ENCODE assay signal across 1 cellular context in genomic region chr6:118651282-118652050, GRCh38.
TF ChIP-seq lines count a peak whose summit lies in the region.

TSS of gene CEP85L (minus strand) at chr6:118651591. CDS start at chr6:118651269, 322 bp downstream.

TF ChIP-seq in HepG2, 621 proteins besides CTCF, POLR2A, EP300 and RAD21 (continued from another document and continues in another):
- TF ChIP-seq NFATC3 (CRISPR knock-in tag; IDR thresholded peaks at IDR 0.05) (no peak), ZNF75D (CRISPR knock-in tag; IDR thresholded peaks at IDR 0.05; ENCODE audit: borderline replicate concordance) (no peak), DDIT3 (CRISPR knock-in tag; IDR thresholded peaks at IDR 0.05) (no peak), MAX (IDR thresholded peaks at IDR 0.05) (peak; percentile 53), PTBP1 (IDR thresholded peaks at IDR 0.05; ENCODE audit: low read depth, low read length, poor library complexity, severe bottlenecking) (no peak), ZNF24 (IDR thresholded peaks at IDR 0.05) (no peak), PLRG1 (conservative IDR thresholded peaks at IDR 0.05) (no peak), EHMT2 (IDR thresholded peaks at IDR 0.05; ENCODE audit: borderline replicate concordance, low read depth, low read length) (no peak), NFIC (IDR thresholded peaks at IDR 0.05; ENCODE audit: low read length) (no peak), ZNF674 (CRISPR knock-in tag; IDR thresholded peaks at IDR 0.05; ENCODE audit: low read depth) (no peak), ZNF296 (CRISPR knock-in tag; conservative IDR thresholded peaks at IDR 0.05) (no peak), THAP8 (CRISPR knock-in tag; IDR thresholded peaks at IDR 0.05; ENCODE audit: borderline replicate concordance) (0 out of 2 replicates have a peak, but pooled peaks have one; percentile 52), PBX3 (CRISPR knock-in tag; IDR thresholded peaks at IDR 0.05; ENCODE audit: borderline replicate concordance) (no peak), ERF (CRISPR knock-in tag; IDR thresholded peaks at IDR 0.05) (no peak; the same call in 1 of the 2 replicates), MEIS2 (CRISPR knock-in tag; IDR thresholded peaks at IDR 0.05) (no peak), TGIF2 (CRISPR knock-in tag; IDR thresholded peaks at IDR 0.05) (no peak), MXD1 (CRISPR knock-in tag; IDR thresholded peaks at IDR 0.05) (no peak; the same call in 1 of the 2 replicates), HINFP (CRISPR knock-in tag; IDR thresholded peaks at IDR 0.05; ENCODE audit: low read depth) (no peak), NFYB (CRISPR knock-in tag; IDR thresholded peaks at IDR 0.05) (no peak), RFXAP (CRISPR knock-in tag; IDR thresholded peaks at IDR 0.05; ENCODE audit: borderline replicate concordance) (peak; percentile 50; the same call in 1 of the 2 replicates), SCMH1 (CRISPR knock-in tag; IDR thresholded peaks at IDR 0.05; ENCODE audit: borderline replicate concordance) (no peak), GMEB1 (CRISPR knock-in tag; IDR thresholded peaks at IDR 0.05; ENCODE audit: borderline replicate concordance) (peak; percentile 72; the same call in 1 of the 2 replicates), MNT (IDR thresholded peaks at IDR 0.05) (no peak), ZNF546 (CRISPR knock-in tag; conservative IDR thresholded peaks at IDR 0.05) (no peak), PAXIP1 (CRISPR knock-in tag; conservative IDR thresholded peaks at IDR 0.05) (0 out of 2 replicates have a peak, but pooled peaks have one; percentile 26), ZNF3 (CRISPR knock-in tag; IDR thresholded peaks at IDR 0.05) (no peak), SOX6 (IDR thresholded peaks at IDR 0.05) (no peak), SOX6 (CRISPR knock-in tag; IDR thresholded peaks at IDR 0.05) (peak; percentile 23; the same call in 1 of the 2 replicates), CENPX (CRISPR knock-in tag; IDR thresholded peaks at IDR 0.05) (no peak), JDP2 (CRISPR knock-in tag; IDR thresholded peaks at IDR 0.05; ENCODE audit: borderline replicate concordance) (no peak), SRSF1 (optimal IDR thresholded peaks at IDR 0.05; ENCODE audit: low read depth, low read length) (peak; percentile 54), ZNF343 (CRISPR knock-in tag; IDR thresholded peaks at IDR 0.05) (no peak), ZNF746 (CRISPR knock-in tag; IDR thresholded peaks at IDR 0.05) (no peak; the same call in 1 of the 2 replicates), ZFP41 (CRISPR knock-in tag; IDR thresholded peaks at IDR 0.05; ENCODE audit: borderline replicate concordance) (no peak), HES4 (CRISPR knock-in tag; IDR thresholded peaks at IDR 0.05; ENCODE audit: borderline replicate concordance) (no peak), HNF1B (CRISPR knock-in tag; IDR thresholded peaks at IDR 0.05) (no peak), ZNF776 (CRISPR knock-in tag; IDR thresholded peaks at IDR 0.05) (peak; percentile 80), ZNF609 (CRISPR knock-in tag; IDR thresholded peaks at IDR 0.05; ENCODE audit: borderline replicate concordance) (peak; percentile 17; the same call in 1 of the 2 replicates)
